ENCODE assay signal across 30 cellular contexts in genomic region chr11:27022659-27023251, GRCh38. TPM values are rescaled to one million over a fixed set of nuclear protein-coding genes. Genes with fewer than 3 reads are reported as not detected.
"Had no signal": no experiment of that assay in that cellular context is flagged by ENCODE, and none has a peak within 500 bp of the region (broad histone marks: within the 10 kb centered on the region; RNA-seq: fewer than 3 reads in every experiment).

No MANE protein-coding gene starts in this region.

- H3K9me3 ChIP-seq: left lung, lower lobe of right lung, ovary, stomach, suprapubic skin, thoracic aorta, tibial artery, upper lobe of right lung had no signal

- H3K27me3 ChIP-seq: left lung, ovary, stomach, suprapubic skin, tibial artery, upper lobe of right lung had no signal

- H3K4me1 Mint-ChIP-seq: immature natural killer cell; naive B cell; natural killer cell; stimulated activated naive B cell treated with anti-CD40 and anti-IgM and Interleukin-4, amounts not matched to agents 10 μg/mL and 1 μg/mL and 100 μg/mL, for 72 hours had no signal

- ATAC-seq: left colon; left lung; lower lobe of right lung; natural killer cell; right cardiac atrium; sciatic nerve; stimulated activated naive B cell treated with anti-CD40 and anti-IgM and Interleukin-4, amounts not matched to agents 10 μg/mL and 1 μg/mL and 100 μg/mL, for 72 hours; stimulated activated naive CD8-positive, alpha-beta T cell treated with anti-CD3 and anti-CD28 coated beads, Interleukin-15, Interleukin-2, amounts not matched to agents 100 U/mL and 50 U/mL, for 24 hours; upper lobe of right lung had no signal

- H3K27ac ChIP-seq: left lung, lower lobe of right lung, ovary, skin epidermis, stomach, suprapubic skin, thoracic aorta, tibial artery, upper lobe of right lung had no signal

- H3K27ac Mint-ChIP-seq: immature natural killer cell; naive B cell; natural killer cell; progenitor cell of endocrine pancreas; stimulated activated naive B cell treated with anti-CD40 and anti-IgM and Interleukin-4, amounts not matched to agents 10 μg/mL and 1 μg/mL and 100 μg/mL, for 72 hours had no signal

- H3K36me3 Mint-ChIP-seq: immature natural killer cell; naive B cell; natural killer cell; stimulated activated naive B cell treated with anti-CD40 and anti-IgM and Interleukin-4, amounts not matched to agents 10 μg/mL and 1 μg/mL and 100 μg/mL, for 72 hours had no signal

- H3K4me3 ChIP-seq: left lung, lower lobe of right lung, ovary, skin epidermis, stomach, suprapubic skin, thoracic aorta, tibial artery, upper lobe of right lung had no signal

- H3K4me1 ChIP-seq: left lung, lower lobe of right lung, stomach, suprapubic skin, upper lobe of right lung had no signal

- H3K36me3 ChIP-seq: left lung, lower lobe of right lung, ovary, stomach, suprapubic skin, thoracic aorta, tibial artery, upper lobe of right lung had no signal

- DNase-seq: hypothalamus; immature natural killer cell; kidney; left colon; left lung; lower lobe of right lung; mammary epithelial cell; mesenchymal stem cell; naive B cell; natural killer cell; ovary; right cardiac atrium; stimulated activated CD4-positive, alpha-beta T cell treated with anti-CD3 and anti-CD28 coated beads, Interleukin-12 subunit alpha, Interleukin-12 subunit beta, amount 100 ng/mL, for 4 hours; stimulated activated CD4-positive, alpha-beta T cell treated with anti-CD3 and anti-CD28 coated beads, Interleukin-15, amount 100 ng/mL, for 24 hours; stimulated activated CD4-positive, alpha-beta T cell treated with anti-CD3 and anti-CD28 coated beads, Interleukin-2, amount 100 ng/mL, for 24 hours; stimulated activated CD4-positive, alpha-beta T cell treated with anti-CD3 and anti-CD28 coated beads, Interleukin-4, amount 100 ng/mL, for 1 hour; stimulated activated naive B cell treated with anti-CD40 and anti-IgM and Interleukin-4, amounts not matched to agents 10 μg/mL and 1 μg/mL and 100 μg/mL, for 72 hours; stimulated activated naive CD8-positive, alpha-beta T cell treated with anti-CD3 and anti-CD28 coated beads, Interleukin-15, Interleukin-2, amounts not matched to agents 100 U/mL and 50 U/mL, for 24 hours; stomach; tibial artery; trophoblast cell; upper lobe of right lung had no signal

- H3K4me3 Mint-ChIP-seq: immature natural killer cell; naive B cell; natural killer cell; stimulated activated naive B cell treated with anti-CD40 and anti-IgM and Interleukin-4, amounts not matched to agents 10 μg/mL and 1 μg/mL and 100 μg/mL, for 72 hours had no signal

- H3K27me3 Mint-ChIP-seq: naive B cell; progenitor cell of endocrine pancreas; stimulated activated naive B cell treated with anti-CD40 and anti-IgM and Interleukin-4, amounts not matched to agents 10 μg/mL and 1 μg/mL and 100 μg/mL, for 72 hours had no signal

RNA-seq across cellular contexts. Expression of gene BBOX1, which starts 17.9 kb away (rescaled TPM):
- total RNA-seq: left colon, mononuclear cell, natural killer cell, omental fat pad, progenitor cell of endocrine pancreas, pulmonary artery endothelial cell, right cardiac atrium, thoracic aorta, upper lobe of right lung had no signal

RNA-seq across cellular contexts. Expression of gene FIBIN, which starts 28.8 kb away (rescaled TPM):
- total RNA-seq: natural killer cell, pulmonary artery endothelial cell had no signal
